ENCODE assay signal across 10 cellular contexts in genomic region chr11:132099692-132100091, GRCh38.
DNase-seq lines count a peak whose midpoint lies in the region; ATAC-seq, FAIRE-seq and TF ChIP-seq lines count a peak whose summit lies in the region.
"Had no signal": no experiment of that assay in that cellular context is flagged by ENCODE, and none has a peak within 500 bp of the region (broad histone marks: within the 10 kb centered on the region; RNA-seq: fewer than 3 reads in every experiment).

No MANE protein-coding gene starts in this region.

- H4K20me1 ChIP-seq in HepG2 (ENCODE audit: insufficient read depth, low read length), result no peaks in the 10 kb centered on the region

- no peak for TF ChIP-seq POLR2A in HepG2 (IDR thresholded peaks at IDR 0.05; ENCODE audit: insufficient read depth in 1 of 2, low read depth in 2 of 2, low read length in 2 of 2)

- H3K4me1 ChIP-seq in HepG2 (ENCODE audit: insufficient read depth, low read length), result no peaks in the 10 kb centered on the region

- in situ Hi-C loops in HepG2 (cut with HindIII; ENCODE audit: extremely low pct_ligation_motif_present, low pct_unique_long_range_greater_than_20kb), result loop anchor here (25.0 kb wide), 1 partner anchor 963 kb away; no protein-coding TSS in a partner anchor

- FAIRE-seq in HepG2 (lab: Jason Lieb, UNC), result no peak
- FAIRE-seq: GM12892 had no signal

- H3K4me3 ChIP-seq in GM12864 (ENCODE audit: low read depth, low read length), result no peak overlapping the region
- H3K4me3 ChIP-seq in HepG2 (replicated peaks in 1 of 3; ENCODE audit: insufficient read depth in 1 of 3, low read depth in 2 of 3, low read length in 3 of 3), result no peak overlapping the region

- no peak overlapping the region for H3K27ac ChIP-seq in HepG2 (ENCODE audit: extremely low read length, insufficient read depth, low read length)

- DNase-seq in GM12864 (ENCODE audit: low read depth) (no peak), SW480 (ENCODE audit: low spot score) (peak; percentile 9), HepG2 (ENCODE audit: low spot score) (no peak), DMS79 (lab: John Stamatoyannopoulos, UW) (no peak), NCI-H146 treated with DMSO at 0.1 percent for 48 hours (lab: John Stamatoyannopoulos, UW; ENCODE audit: unreplicated experiment) (no peak)
- DNase-seq: mesenchymal stem cell had no signal

- ATAC-seq in HG02938 (IDR thresholded peaks at IDR 0.05; ENCODE audit: unreplicated experiment), result peak; percentile 84
- ATAC-seq in HepG2, result 0 out of 3 replicates have a peak, but pooled peaks have one; percentile 50
- ATAC-seq in HG02981 (IDR thresholded peaks at IDR 0.05; ENCODE audit: unreplicated experiment), result no peak
- ATAC-seq in HG03354 (IDR thresholded peaks at IDR 0.05; ENCODE audit: poor library complexity, severe bottlenecking, unreplicated experiment), result no peak

- no peak overlapping the region for H3K9ac ChIP-seq in HepG2 (ENCODE audit: insufficient read depth, low read depth, low read length)

- H3K4me2 ChIP-seq in HepG2 (ENCODE audit: low read depth, low read length), result no peak overlapping the region

- H2AFZ ChIP-seq in HepG2 (ENCODE audit: low read length), result no peak overlapping the region

- TF ChIP-seq CTCF in GM12864 (IDR thresholded peaks at IDR 0.05; ENCODE audit: low read depth, low read length, missing control alignments), result peak; percentile 86
- peak; percentile 22 for TF ChIP-seq CTCF in HepG2 (CRISPR knock-in tag; IDR thresholded peaks at IDR 0.05)

- TF ChIP-seq EP300 in HepG2 (IDR thresholded peaks at IDR 0.05; ENCODE audit: low read depth in 2 of 2, low read length in 2 of 2) (no peak), HepG2 (CRISPR knock-in tag; IDR thresholded peaks at IDR 0.05; ENCODE audit: borderline replicate concordance) (no peak)

- CTCF ChIA-PET in HepG2 (lab: Yijun Ruan, JAX; ENCODE audit: low intra/inter-chr PET ratio, low total read pairs), result no interaction called here

- H3K36me3 ChIP-seq in HepG2 (replicated peaks in 1 of 2; ENCODE audit: control insufficient read depth in 1 of 2, insufficient read depth in 2 of 2, low read length in 2 of 2), result no peaks in the 10 kb centered on the region

- 3% methylated on average over 4 of the region's 4 CpGs for WGBS in HepG2 (ENCODE audit: low lambda C conversion rate)

- no TSS peak for BruUV-seq in HepG2 (replicated peaks; lab: Mats Ljungman, UMichigan)

- no peaks in the 10 kb centered on the region for H3K79me2 ChIP-seq in HepG2 (ENCODE audit: insufficient read depth, low read length)

- TF ChIP-seq RAD21 in HepG2 (CRISPR knock-in tag; IDR thresholded peaks at IDR 0.05), result no peak

- POLR2A ChIA-PET in HepG2 (lab: Yijun Ruan, JAX), result no interaction called here

- intact Hi-C loops in HepG2 (cut with micrococcal nuclease; ENCODE audit: unreplicated experiment), result no loop called here

- no peaks in the 10 kb centered on the region for H3K9me3 ChIP-seq in HepG2 (ENCODE audit: low read length)

- no peaks in the 10 kb centered on the region for H3K27me3 ChIP-seq in HepG2 (ENCODE audit: control insufficient read depth in 1 of 2, insufficient read depth in 2 of 2, low read length in 2 of 2)

TF ChIP-seq in HepG2, 621 proteins besides CTCF, POLR2A, EP300 and RAD21:
- TF ChIP-seq CREM (IDR thresholded peaks at IDR 0.05) (no peak), CREM (CRISPR knock-in tag; IDR thresholded peaks at IDR 0.05) (no peak), MTF1 (CRISPR knock-in tag; IDR thresholded peaks at IDR 0.05) (no peak), LRRFIP1 (CRISPR knock-in tag; conservative IDR thresholded peaks at IDR 0.05) (no peak), ZBTB38 (CRISPR knock-in tag; IDR thresholded peaks at IDR 0.05) (no peak), TOE1 (CRISPR knock-in tag; IDR thresholded peaks at IDR 0.05) (no peak), MED13 (CRISPR knock-in tag; IDR thresholded peaks at IDR 0.05) (no peak), ZNF740 (CRISPR knock-in tag; IDR thresholded peaks at IDR 0.05) (no peak), HMGA1 (CRISPR knock-in tag; conservative IDR thresholded peaks at IDR 0.05) (no peak), GFI1 (CRISPR knock-in tag; IDR thresholded peaks at IDR 0.05; ENCODE audit: borderline replicate concordance) (no peak), ZMAT5 (CRISPR knock-in tag; IDR thresholded peaks at IDR 0.05; ENCODE audit: borderline replicate concordance, low read depth) (no peak), U2AF2 (IDR thresholded peaks at IDR 0.05; ENCODE audit: low read depth, low read length) (no peak), TIGD3 (CRISPR knock-in tag; IDR thresholded peaks at IDR 0.05; ENCODE audit: borderline replicate concordance) (no peak), KDM5B (CRISPR knock-in tag; IDR thresholded peaks at IDR 0.05; ENCODE audit: borderline replicate concordance) (no peak), FOXK2 (IDR thresholded peaks at IDR 0.05) (no peak)

Comparison
In these comparisons a context has a peak if more than half of its experiments do, and no peak if none do; other contexts are left out.
1. ATAC-seq: peak in HG02938 (single experiment) and HepG2 (single experiment); none in HG02981 (single experiment) and HG03354 (single experiment).